In the genomic region with DNA sequence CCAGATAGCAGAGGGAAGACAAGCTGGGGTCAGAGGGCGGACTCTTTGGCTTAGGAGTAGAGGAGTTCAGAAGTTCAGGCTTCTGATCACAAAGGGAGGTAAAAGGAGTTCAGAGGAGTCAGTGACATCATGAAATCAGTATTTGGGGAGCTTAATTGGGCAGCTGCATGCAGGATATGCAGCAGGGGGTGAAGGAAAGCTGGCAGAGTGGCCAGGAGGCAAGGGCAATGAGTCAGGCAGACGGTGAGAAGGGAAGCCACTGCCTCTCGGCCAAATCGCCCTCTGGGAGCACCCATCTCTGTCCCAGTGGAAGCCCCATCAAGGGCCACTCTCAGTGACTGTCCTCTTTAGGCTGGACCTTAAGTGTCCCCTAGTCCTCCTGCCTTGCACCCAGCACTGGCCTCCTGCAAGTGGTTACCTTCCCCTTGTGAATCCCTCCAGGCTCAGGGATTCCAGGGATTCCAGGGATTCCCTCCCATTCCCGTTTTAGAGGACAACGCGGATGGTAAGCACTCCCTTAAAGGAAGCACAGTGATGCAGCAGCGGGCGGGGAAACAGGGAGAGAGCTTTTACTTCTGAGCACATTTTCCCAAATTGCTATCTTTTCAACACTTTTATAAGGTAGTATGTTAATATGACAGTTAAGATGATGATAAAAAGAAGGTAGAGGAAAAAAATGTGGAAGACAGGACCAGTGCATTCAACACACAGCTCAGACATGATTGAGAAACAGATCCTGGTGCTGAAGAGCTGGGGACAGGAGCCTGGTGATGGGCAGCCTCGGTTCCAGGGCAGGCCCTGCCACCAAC, we compare ENCODE assay signal across 12 cellular contexts.
DNase-seq lines count a peak whose midpoint lies in the region; TF ChIP-seq lines count a peak whose summit lies in the region.
"Had no signal": no experiment of that assay in that cellular context is flagged by ENCODE, and none has a peak within 500 bp of the region (broad histone marks: within the 10 kb centered on the region; RNA-seq: fewer than 3 reads in every experiment).

No MANE protein-coding gene starts in this region.

- no peaks in the 10 kb centered on the region for H3K36me3 ChIP-seq in iPS-18a (ENCODE audit: control insufficient read depth, low read depth, low read length)
- H3K36me3 ChIP-seq in transverse colon: no peaks in the 10 kb centered on the region
- H3K36me3 ChIP-seq in effector memory CD4-positive, alpha-beta T cell (ENCODE audit: control insufficient read depth, insufficient read depth, low read length): no peaks in the 10 kb centered on the region
- no peaks in the 10 kb centered on the region for H3K36me3 ChIP-seq in Peyer's patch

- TF ChIP-seq CTCF in transverse colon (IDR thresholded peaks at IDR 0.05) (no peak), Peyer's patch (IDR thresholded peaks at IDR 0.05) (no peak)

- no peaks in the 10 kb centered on the region for H3K9me3 ChIP-seq in iPS-18a (ENCODE audit: control insufficient read depth, low read depth, low read length)
- H3K9me3 ChIP-seq in transverse colon: no peaks in the 10 kb centered on the region
- H3K9me3 ChIP-seq in effector memory CD4-positive, alpha-beta T cell (ENCODE audit: control insufficient read depth, low read length): no peaks in the 10 kb centered on the region
- no peaks in the 10 kb centered on the region for H3K9me3 ChIP-seq in Peyer's patch

- peak; percentile 41 for DNase-seq in DMS 273 (lab: John Stamatoyannopoulos, UW; ENCODE audit: unreplicated experiment)
- no peak for DNase-seq in DMS 273 treated with DMSO at 0.1 percent for 48 hours (lab: John Stamatoyannopoulos, UW)
- peak; percentile 68 for DNase-seq in T1000 (lab: John Stamatoyannopoulos, UW)
- DNase-seq in transverse colon: no peak
- no peak for DNase-seq in effector memory CD4-positive, alpha-beta T cell
- DNase-seq in Peyer's patch: no peak
- no peak for DNase-seq in DMS153 treated with DMSO at 0.1 percent for 48 hours (lab: John Stamatoyannopoulos, UW; ENCODE audit: unreplicated experiment)
- DNase-seq: NCI-H510A, T-helper 2 cell had no signal

- no peak for TF ChIP-seq EP300 in transverse colon (IDR thresholded peaks at IDR 0.05; ENCODE audit: low read depth)

- peak overlapping the region; percentile 23 for H3K4me3 ChIP-seq in iPS-18a (ENCODE audit: low read length)
- no peak overlapping the region for H3K4me3 ChIP-seq in transverse colon
- H3K4me3 ChIP-seq in effector memory CD4-positive, alpha-beta T cell (ENCODE audit: insufficient read depth, low read depth, low read length, poor library complexity, severe bottlenecking): no peak overlapping the region
- H3K4me3 ChIP-seq in Peyer's patch: no peak overlapping the region
- H3K4me3 ChIP-seq: lung had no signal

- WGBS in transverse colon (ENCODE audit: low coverage in 1 of 2), 2 donors: 44 to 67% methylated on average over 7 to 10 of the region's 10 CpGs

- H3K9ac ChIP-seq in iPS-18a (ENCODE audit: low read length): no peak overlapping the region

- H3K27ac ChIP-seq in iPS-18a (ENCODE audit: low read length) (no peak overlapping the region), transverse colon (peak overlapping the region; percentile 37 to 61 (median 48)), Peyer's patch (peak overlapping the region in 2 of 4 donors; percentile 64 to 68)
- H3K27ac ChIP-seq in effector memory CD4-positive, alpha-beta T cell (ENCODE audit: insufficient read depth, low read length, poor library complexity, severe bottlenecking): no peak overlapping the region
- H3K27ac ChIP-seq: 22Rv1 had no signal

- H3K27me3 ChIP-seq in iPS-18a (ENCODE audit: control insufficient read depth, insufficient read depth, low read length) (peaks cover 8% of the 10 kb centered on the region), transverse colon (no peaks in the 10 kb centered on the region), Peyer's patch (no peaks in the 10 kb centered on the region)
- H3K27me3 ChIP-seq in effector memory CD4-positive, alpha-beta T cell (replicated peaks; ENCODE audit: control insufficient read depth, insufficient read depth, low read length, poor library complexity, severe bottlenecking): no peaks in the 10 kb centered on the region

- in situ Hi-C loops in transverse colon (cut with MboI; ENCODE audit: low pct_ligation_motif_present in 1 of 4, low pct_unique_long_range_greater_than_20kb in 1 of 4, low sequenced_read_pairs in 3 of 4): no loop called here

- H3K4me1 ChIP-seq in iPS-18a (ENCODE audit: control insufficient read depth, low read depth, low read length) (peaks cover 24% of the 10 kb centered on the region), transverse colon (peaks cover 19 to 53% (median 36%) of the 10 kb centered on the region in 4 donors), Peyer's patch (peaks cover 0 to 30% (median 0%) of the 10 kb centered on the region in 4 donors)
- H3K4me1 ChIP-seq in effector memory CD4-positive, alpha-beta T cell (ENCODE audit: control insufficient read depth, insufficient read depth, low read length, poor library complexity, severe bottlenecking): no peaks in the 10 kb centered on the region

- intact Hi-C loops in transverse colon (cut with DNase I; ENCODE audit: low total_unique reads): no loop called here

- TF ChIP-seq POLR2A in transverse colon (IDR thresholded peaks at IDR 0.05) (no peak), Peyer's patch (IDR thresholded peaks at IDR 0.05) (no peak)

Comparison
In these comparisons a context has a peak if more than half of its experiments do, and no peak if none do; other contexts are left out.
1. DNase-seq: peak in DMS 273 (single experiment) and T1000 (single experiment); none in DMS 273 treated with DMSO at 0.1 percent for 48 hours (single experiment), transverse colon (single experiment), effector memory CD4-positive, alpha-beta T cell (0 of 3), Peyer's patch (0 of 3) and DMS153 treated with DMSO at 0.1 percent for 48 hours (single experiment).
2. H3K27ac ChIP-seq: peak in transverse colon (4 of 4); none in iPS-18a (single experiment) and effector memory CD4-positive, alpha-beta T cell (single experiment).